In the genomic region with DNA sequence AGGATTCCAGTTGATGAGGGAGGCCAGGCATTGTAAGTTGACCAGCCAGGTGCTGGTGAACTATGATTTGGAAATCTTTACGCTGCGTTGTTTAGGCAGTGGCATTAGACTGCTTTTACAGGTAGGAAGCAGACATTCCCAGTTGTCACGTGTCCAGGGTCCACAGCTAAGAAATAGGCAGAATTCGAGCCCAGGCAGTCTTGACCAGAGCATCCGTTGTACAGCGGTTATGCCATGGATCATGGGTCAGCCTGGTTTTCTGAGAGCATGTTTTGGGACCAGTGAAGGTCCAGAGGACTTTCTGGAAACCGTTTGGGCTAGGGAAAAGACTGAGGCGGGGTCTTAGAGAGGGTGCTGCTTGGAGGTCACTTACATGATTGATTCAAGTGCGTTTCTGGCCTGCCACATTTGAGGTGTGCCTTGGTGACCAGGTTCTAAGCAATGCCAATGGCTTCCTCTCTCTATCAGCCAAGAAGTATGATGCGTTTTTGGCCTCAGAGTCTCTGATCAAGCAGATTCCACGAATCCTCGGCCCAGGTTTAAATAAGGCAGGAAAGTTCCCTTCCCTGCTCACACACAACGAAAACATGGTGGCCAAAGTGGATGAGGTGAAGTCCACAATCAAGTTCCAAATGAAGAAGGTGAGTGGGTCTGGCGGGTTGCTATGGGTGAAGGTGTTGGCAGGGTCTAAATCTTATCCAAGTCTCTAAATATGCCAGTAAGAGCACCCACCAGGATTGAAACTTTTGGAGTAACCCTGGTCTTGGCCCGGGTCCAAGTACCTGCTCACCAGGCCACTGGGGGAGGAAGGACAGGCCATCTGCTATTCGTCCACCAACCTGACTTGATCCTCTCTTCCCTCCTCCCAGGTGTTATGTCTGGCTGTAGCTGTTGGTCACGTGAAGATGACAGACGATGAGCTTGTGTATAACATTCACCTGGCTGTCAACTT, we compare ENCODE assay signal across 8 cellular contexts. TPM values are rescaled to one million over a fixed set of nuclear protein-coding genes. Genes with fewer than 3 reads are reported as not detected.
DNase-seq lines count a peak whose midpoint lies in the region; ATAC-seq, FAIRE-seq and TF ChIP-seq lines count a peak whose summit lies in the region.

No MANE protein-coding gene starts in this region.

- TF ChIP-seq CTCF in PC-3 (conservative IDR thresholded peaks at IDR 0.05; ENCODE audit: low read depth, low read length), result no peak
- TF ChIP-seq CTCF in dorsolateral prefrontal cortex (IDR thresholded peaks at IDR 0.05 in 54 of 56, conservative IDR thresholded peaks at IDR 0.05 in 2 of 56; ENCODE audit: low read depth in 1 of 56, partially characterized antibody in 56 of 56), result no peak
- TF ChIP-seq CTCF in nephron progenitor cell (IDR thresholded peaks at IDR 0.05), result no peak

- peak; percentile 46; the same call in 1 of the 2 replicates for TF ChIP-seq POLR2A in GM12892 (IDR thresholded peaks at IDR 0.05; ENCODE audit: low read depth, low read length)

- H3K4me3 ChIP-seq in PC-3 (ENCODE audit: low read length) (peak overlapping the region; percentile 82), dorsolateral prefrontal cortex (peak overlapping the region; percentile 58 to 97 (median 79))

- peaks cover 41% of the 10 kb centered on the region for H3F3A ChIP-seq in PC-3 (ENCODE audit: low read length, unreplicated experiment)

- no TSS peak for BruUV-seq in PC-3 (replicated peaks; lab: Mats Ljungman, UMichigan)

- H3K36me3 Mint-ChIP-seq in nephron progenitor cell (ENCODE audit: low read depth), result peaks cover 56% of the 10 kb centered on the region

- no peaks in the 10 kb centered on the region for H3K27me3 ChIP-seq in PC-3 (ENCODE audit: low read length)
- H3K27me3 ChIP-seq in dorsolateral prefrontal cortex, result no peaks in the 10 kb centered on the region

- H3K4me1 ChIP-seq in PC-3 (ENCODE audit: insufficient read depth, low read length), result peaks cover 27% of the 10 kb centered on the region

- ATAC-seq in PC-3 (no peak), HG02588 (IDR thresholded peaks at IDR 0.05; ENCODE audit: unreplicated experiment) (no peak), GM21528 (IDR thresholded peaks at IDR 0.05; ENCODE audit: low FRiP score, unreplicated experiment) (no peak)

- POLR2A ChIA-PET in PC-3 (lab: Charles Lee; ENCODE audit: unreplicated experiment), result interaction anchor here (0.6 kb wide), 1 partner anchor 26 kb away, joined by 4 read pairs; no protein-coding TSS in a partner anchor

- no peaks in the 10 kb centered on the region for H3K9me3 Mint-ChIP-seq in nephron progenitor cell

- H3K79me2 ChIP-seq in PC-3 (ENCODE audit: low read length), result peaks cover 45% of the 10 kb centered on the region

- peak overlapping the region; percentile 100 for H3K9ac ChIP-seq in PC-3 (ENCODE audit: low read length)

- H4K20me1 ChIP-seq in PC-3 (ENCODE audit: low read length), result peaks cover 52% of the 10 kb centered on the region

- no peaks in the 10 kb centered on the region for H3K9me3 ChIP-seq in PC-3 (ENCODE audit: low read length)

- intact Hi-C loops in PC-3 (cut with micrococcal nuclease) (loop anchor here (2.0 kb wide), 1 partner anchor 15 kb away; no protein-coding TSS in a partner anchor), dorsolateral prefrontal cortex (cut with DNase I) (loop anchor here (2.0 to 5.0 kb wide), 3 partner anchors 17 to 267 kb away; a partner anchor contains a TSS)

- H3K4me1 Mint-ChIP-seq in nephron progenitor cell, result peaks cover 42% of the 10 kb centered on the region

- no peak overlapping the region for H2AFZ ChIP-seq in PC-3 (ENCODE audit: low read length)

- H3K27me3 Mint-ChIP-seq in nephron progenitor cell (ENCODE audit: low read depth, poor library complexity), result peaks cover 11% of the 10 kb centered on the region

- DNase-seq in GM12892 (ENCODE audit: insufficient read length) (no peak), PC-3 (peak; percentile 54), dorsolateral prefrontal cortex (peak in 1 of 10 donors; percentile 15), nephron progenitor cell (no peak), NCI-H2171 treated with DMSO at 0.1 percent for 48 hours (lab: John Stamatoyannopoulos, UW) (no peak), NCI-H1694 (lab: John Stamatoyannopoulos, UW) (no peak)

- peak overlapping the region; percentile 99 for H3K4me2 ChIP-seq in PC-3 (ENCODE audit: low read length)

- H3K4me3 Mint-ChIP-seq in nephron progenitor cell, result peak overlapping the region; percentile 95

- peak overlapping the region; percentile 100 for H3K27ac Mint-ChIP-seq in nephron progenitor cell

- CTCF ChIA-PET in PC-3 (lab: Charles Lee), result no interaction called here

- H3K27ac ChIP-seq in PC-3 (ENCODE audit: low read length) (peak overlapping the region; percentile 81; the same call in 1 of the 2 replicates), dorsolateral prefrontal cortex (peak overlapping the region in 32 of 59 donors; percentile 40 to 97 (median 88))

- no peaks in the 10 kb centered on the region for H3K9me2 ChIP-seq in PC-3 (replicated peaks; ENCODE audit: low read length)

- FAIRE-seq in GM12892 (lab: Jason Lieb, UNC), result no peak

- peaks cover 47% of the 10 kb centered on the region for H3K36me3 ChIP-seq in PC-3 (ENCODE audit: low read depth, low read length)

RNA-seq across cellular contexts. Expression of a gene that starts 1.8 kb away (rescaled TPM):
- polyA plus RNA-seq in GM12892 (2012; ENCODE audit: missing spikeins), result 3,366 TPM
- 1,114 and 1,509 TPM in 2 replicates for total RNA-seq in PC-3 (2014; rRNA removed)
- total RNA-seq in dorsolateral prefrontal cortex, result 100 to 1,000 TPM; 245 to 522 (median 369) TPM

RNA-seq across cellular contexts. Expression of a gene that starts 17.8 kb away (rescaled TPM):
- 6.1 TPM for polyA plus RNA-seq in GM12892 (2012; ENCODE audit: missing spikeins)
- 13.8 and 18.6 TPM in 2 replicates for total RNA-seq in PC-3 (2014; rRNA removed)
- total RNA-seq in dorsolateral prefrontal cortex, result 1 to 10 TPM; 1.8 to 5.5 (median 3.2) TPM

RNA-seq across cellular contexts. Expression of a gene that starts 26.9 kb away (rescaled TPM):
- polyA plus RNA-seq in GM12892 (2012; ENCODE audit: missing spikeins), result not detected
- total RNA-seq in PC-3 (2014; rRNA removed) (9.2 and 15.4 TPM in 2 replicates), dorsolateral prefrontal cortex (1 to 10 TPM; 1.0 to 7.6 (median 2.6) TPM)

RNA-seq across cellular contexts. Expression of a gene that starts 42.7 kb away (rescaled TPM):
- not detected for polyA plus RNA-seq in GM12892 (2012; ENCODE audit: missing spikeins)
- total RNA-seq in PC-3 (2014; rRNA removed), result not detected in 2 replicates
- total RNA-seq in dorsolateral prefrontal cortex, result 1 to 10 TPM in 5 of 120 experiments, under 1 TPM in 15, not detected in 100; 0.24 to 2.6 (median 0.79) TPM
